Comparison of ENCODE assay signal across 9 cellular contexts in genomic region chr4:85475631-85476233, GRCh38. TPM values are rescaled to one million over a fixed set of nuclear protein-coding genes. Genes with fewer than 3 reads are reported as not detected.
DNase-seq lines count a peak whose midpoint lies in the region; ATAC-seq and TF ChIP-seq lines count a peak whose summit lies in the region.
"Had no signal": no experiment of that assay in that cellular context is flagged by ENCODE, and none has a peak within 500 bp of the region (broad histone marks: within the 10 kb centered on the region; RNA-seq: fewer than 3 reads in every experiment).

No MANE protein-coding gene starts in this region.

- H4K20me1 ChIP-seq in PC-3 (ENCODE audit: low read length) (no peaks in the 10 kb centered on the region), osteoblast (ENCODE audit: insufficient read depth, low read length) (no peaks in the 10 kb centered on the region)

- intact Hi-C loops in PC-3 (cut with micrococcal nuclease) = loop anchor here (5.0 kb wide), 1 partner anchor 272 kb away; no protein-coding TSS in a partner anchor

- H3K4me2 ChIP-seq in PC-3 (ENCODE audit: low read length) (peak overlapping the region; percentile 73), osteoblast (ENCODE audit: insufficient read depth, low read length) (peak overlapping the region; percentile 86)

- CTCF ChIA-PET in PC-3 (lab: Charles Lee) = interaction anchor here (0.6 to 1.1 kb wide), 3 partner anchors 20 to 729 kb away, joined by 3 to 4 read pairs (median 3); no protein-coding TSS in a partner anchor

- H3K79me2 ChIP-seq in PC-3 (ENCODE audit: low read length) (no peaks in the 10 kb centered on the region), osteoblast (ENCODE audit: insufficient read depth, low read length) (no peaks in the 10 kb centered on the region)
- H3K79me2 ChIP-seq: parathyroid adenoma had no signal

- H2AFZ ChIP-seq in PC-3 (ENCODE audit: low read length) (no peak overlapping the region), osteoblast (ENCODE audit: low read length) (no peak overlapping the region)
- H2AFZ ChIP-seq: parathyroid adenoma had no signal

- no peaks in the 10 kb centered on the region for H3F3A ChIP-seq in PC-3 (ENCODE audit: low read length, unreplicated experiment)

- no peaks in the 10 kb centered on the region for H3K9me3 ChIP-seq in PC-3 (ENCODE audit: low read length)
- H3K9me3 ChIP-seq in osteoblast (ENCODE audit: low read depth, low read length) = no peaks in the 10 kb centered on the region

- BruUV-seq in PC-3 (replicated peaks; lab: Mats Ljungman, UMichigan) = no TSS peak

- H3K9me2 ChIP-seq in PC-3 (replicated peaks; ENCODE audit: low read length) = no peaks in the 10 kb centered on the region

- DNase-seq in GM06990 (ENCODE audit: extremely low read depth, insufficient read length) (no peak), PC-3 (no peak), fibroblast of gingiva (ENCODE audit: low read depth) (peak; percentile 66), osteoblast (ENCODE audit: insufficient read length, low spot score, missing footprints) (no peak)
- DNase-seq in stimulated activated CD8-positive, alpha-beta memory T cell treated with anti-CD3 and anti-CD28 coated beads, Interleukin-4, amount 100 ng/mL, for 48 hours = no peak
- DNase-seq in effector CD4-positive, alpha-beta T cell = no peak

- H3K27ac ChIP-seq in PC-3 (ENCODE audit: low read length) (no peak overlapping the region), osteoblast (ENCODE audit: low read depth, low read length) (no peak overlapping the region)
- H3K27ac ChIP-seq: parathyroid adenoma had no signal

- H3K36me3 ChIP-seq in GM06990 (ENCODE audit: control insufficient read depth, insufficient read depth, low read length) = no peaks in the 10 kb centered on the region
- H3K36me3 ChIP-seq in PC-3 (ENCODE audit: low read depth, low read length) = no peaks in the 10 kb centered on the region
- H3K36me3 ChIP-seq in osteoblast (ENCODE audit: insufficient read depth, low read length) = no peaks in the 10 kb centered on the region

- POLR2A ChIA-PET in PC-3 (lab: Charles Lee; ENCODE audit: unreplicated experiment) = interaction anchor here (0.8 kb wide), 1 partner anchor 13 kb away, joined by 4 read pairs; no protein-coding TSS in a partner anchor

- TF ChIP-seq CTCF in GM06990 (IDR thresholded peaks at IDR 0.05; ENCODE audit: insufficient read depth, low read length, poor library complexity, severe bottlenecking) (no peak), PC-3 (conservative IDR thresholded peaks at IDR 0.05; ENCODE audit: low read depth, low read length) (no peak), osteoblast (IDR thresholded peaks at IDR 0.05; ENCODE audit: extremely low read depth, low read depth, low read length) (no peak)

- H3K4me1 ChIP-seq in PC-3 (ENCODE audit: insufficient read depth, low read length) = peaks cover 9% of the 10 kb centered on the region
- H3K4me1 ChIP-seq in osteoblast (ENCODE audit: insufficient read depth, low read length) = peaks cover 9% of the 10 kb centered on the region
- H3K4me1 ChIP-seq: parathyroid adenoma had no signal

- no peak overlapping the region for H3K9ac ChIP-seq in PC-3 (ENCODE audit: low read length)
- H3K9ac ChIP-seq: parathyroid adenoma had no signal

- H3K27me3 ChIP-seq in GM06990 (replicated peaks; ENCODE audit: control insufficient read depth, insufficient read depth, low read length) (no peaks in the 10 kb centered on the region), PC-3 (ENCODE audit: low read length) (no peaks in the 10 kb centered on the region), osteoblast (ENCODE audit: insufficient read depth, low read length) (no peaks in the 10 kb centered on the region)

- ATAC-seq in PC-3 (no peak), GM19351 (IDR thresholded peaks at IDR 0.05; ENCODE audit: unreplicated experiment) (no peak), HG03135 (IDR thresholded peaks at IDR 0.05; ENCODE audit: unreplicated experiment) (no peak)

- H3K4me3 ChIP-seq in GM06990 (replicated peaks; ENCODE audit: low read depth, low read length) (peak overlapping the region; percentile 67), PC-3 (ENCODE audit: low read length) (peak overlapping the region; percentile 80), osteoblast (ENCODE audit: insufficient read depth, low read length) (peak overlapping the region; percentile 80)

RNA-seq across cellular contexts. Expression of gene ARHGAP24, which starts 0.8 kb away (rescaled TPM):
- total RNA-seq in PC-3 (2014; rRNA removed) = 7.2 and 7.4 TPM in 2 replicates
- total RNA-seq in osteoblast = 52.5 and 81.3 TPM in 2 replicates
